Comparison of ENCODE assay signal across 9 cellular contexts in the genomic region with DNA sequence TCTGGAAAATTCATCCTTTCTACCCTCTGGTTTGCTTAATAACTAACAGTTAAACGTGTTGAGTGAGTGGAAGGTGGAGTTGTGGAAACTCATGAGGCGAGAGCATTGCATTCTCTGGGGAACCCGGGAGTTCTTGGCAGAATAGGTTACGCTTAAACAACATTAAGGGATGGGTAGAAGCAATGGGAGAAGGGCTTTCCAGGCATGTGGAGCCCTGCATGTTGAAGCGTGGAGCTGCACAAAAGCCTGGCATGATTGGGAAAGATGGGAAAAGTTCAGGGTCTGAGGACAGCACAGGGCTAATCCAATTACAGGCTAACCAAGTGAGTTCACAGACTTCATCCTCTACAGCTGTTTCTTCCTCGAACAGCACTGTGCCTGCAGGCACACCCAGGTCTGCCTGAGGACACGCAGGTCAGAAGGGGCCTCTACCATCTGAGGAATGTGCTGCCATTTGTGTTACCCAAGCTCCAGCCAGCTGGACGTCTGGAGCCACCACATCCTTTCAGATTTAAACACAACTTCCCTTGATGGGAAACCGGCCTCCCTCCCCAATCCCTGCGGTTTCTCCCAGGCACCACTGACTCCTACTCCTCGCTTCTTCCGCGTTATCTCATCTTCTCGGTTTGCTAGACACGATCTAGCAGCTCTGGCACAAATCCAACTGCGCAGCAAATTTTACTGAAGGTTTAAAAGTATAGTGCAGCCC.
DNase-seq lines count a peak whose midpoint lies in the region; ATAC-seq, FAIRE-seq and TF ChIP-seq lines count a peak whose summit lies in the region.
"Had no signal": no experiment of that assay in that cellular context is flagged by ENCODE, and none has a peak within 500 bp of the region (broad histone marks: within the 10 kb centered on the region; RNA-seq: fewer than 3 reads in every experiment).

No MANE protein-coding gene starts in this region.

- BruUV-seq in MCF 10A (replicated peaks; lab: Mats Ljungman, UMichigan): no TSS peak

- H3K27me3 Mint-ChIP-seq in MCF 10A (ENCODE audit: insufficient read depth, unreplicated experiment): no peaks in the 10 kb centered on the region

- H3K36me3 Mint-ChIP-seq in MCF 10A (ENCODE audit: insufficient read depth, unreplicated experiment): peaks cover 3% of the 10 kb centered on the region

- FAIRE-seq in small intestine (lab: Jason Lieb, UNC) (no peak), GM12891 (lab: Jason Lieb, UNC) (no peak)

- H3K27me3 ChIP-seq in HUES64 (ENCODE audit: insufficient read depth, low read length) (no peaks in the 10 kb centered on the region), small intestine (ENCODE audit: control insufficient read depth in 2 of 2, insufficient read depth in 2 of 2, low read length in 2 of 2) (no peaks in the 10 kb centered on the region)

- CTCF ChIA-PET in MCF 10A (lab: Yijun Ruan, JAX): interaction anchor here (0.9 to 1.7 kb wide), 2 partner anchors 8 to 12 kb away, joined by 4 to 5 read pairs; no protein-coding TSS in a partner anchor

- H3K4me3 ChIP-seq in HUES64 (ENCODE audit: low read length) (no peak overlapping the region), small intestine (ENCODE audit: low read depth in 1 of 2, low read length in 2 of 2) (no peak overlapping the region)

- TF ChIP-seq CTCF in MCF 10A (IDR thresholded peaks at IDR 0.05; ENCODE audit: unreplicated experiment): no peak

- H3K9me3 ChIP-seq in HUES64 (ENCODE audit: insufficient read depth, low read depth, low read length) (no peaks in the 10 kb centered on the region), small intestine (ENCODE audit: control insufficient read depth, low read depth) (no peaks in the 10 kb centered on the region)

- no peak for TF ChIP-seq POLR2A in GM12891 (IDR thresholded peaks at IDR 0.05; ENCODE audit: low read depth, low read length)

- H3K27ac Mint-ChIP-seq in MCF 10A (ENCODE audit: low read depth, unreplicated experiment): peak overlapping the region; percentile 84

- DNase-seq in MCF 10A (ENCODE audit: unreplicated experiment) (peak; percentile 46), islet precursor cell (peak; percentile 97), substantia nigra (lab: John Stamatoyannopoulos, UW) (peak in 9 of 49 donors; percentile 8 to 41 (median 22)), small intestine (no peak), GM12891 (ENCODE audit: insufficient read length, low spot score) (no peak)
- DNase-seq: central memory CD4-positive, alpha-beta T cell had no signal

- peak overlapping the region; percentile 94 for H3K27ac ChIP-seq in HUES64 (ENCODE audit: low read depth, low read length)
- H3K27ac ChIP-seq in substantia nigra (ENCODE audit: low read depth, low read length, poor library complexity, severe bottlenecking): peak overlapping the region; percentile 47
- peak overlapping the region in 1 of 2 donors; percentile 95 for H3K27ac ChIP-seq in small intestine (ENCODE audit: low read depth in 1 of 2, low read length in 1 of 2)

- H3K4me1 ChIP-seq in HUES64 (ENCODE audit: insufficient read depth, low read length): peaks cover 24% of the 10 kb centered on the region
- peaks cover 0 to 8% of the 10 kb centered on the region in 2 donors for H3K4me1 ChIP-seq in small intestine (ENCODE audit: control insufficient read depth in 2 of 2, insufficient read depth in 1 of 2, low read depth in 1 of 2, low read length in 1 of 2)

- H3K36me3 ChIP-seq in HUES64 (ENCODE audit: insufficient read depth, low read length) (no peaks in the 10 kb centered on the region), small intestine (ENCODE audit: control insufficient read depth in 2 of 2, insufficient read depth in 2 of 2, low read length in 2 of 2) (no peaks in the 10 kb centered on the region)

- POLR2A ChIA-PET in MCF 10A (lab: Yijun Ruan, JAX): interaction anchor here (0.6 to 1.8 kb wide), 4 partner anchors 11 to 98 kb away, joined by 3 to 6 read pairs (median 4); no protein-coding TSS in a partner anchor

- peak overlapping the region; percentile 43 for H3K4me3 Mint-ChIP-seq in MCF 10A (ENCODE audit: unreplicated experiment)

- H3K9me3 Mint-ChIP-seq in MCF 10A (ENCODE audit: unreplicated experiment): no peaks in the 10 kb centered on the region

- no peak for ATAC-seq in GM19467 (IDR thresholded peaks at IDR 0.05; ENCODE audit: unreplicated experiment)
- no peak for ATAC-seq in HG02610 (IDR thresholded peaks at IDR 0.05; ENCODE audit: unreplicated experiment)

- peak overlapping the region; percentile 72; the same call in 1 of the 2 replicates for H3K9ac ChIP-seq in HUES64 (ENCODE audit: low read depth, low read length)

- 71% methylated on average over 16 of the region's 16 CpGs for WGBS in HUES64
- WGBS in small intestine, 3 donors: 45 to 74% (median 65%) methylated on average over 16 of the region's 16 CpGs

- H3K4me1 Mint-ChIP-seq in MCF 10A (ENCODE audit: insufficient read depth, unreplicated experiment): peaks cover 32% of the 10 kb centered on the region

- intact Hi-C loops in MCF 10A (cut with micrococcal nuclease): no loop called here

TF ChIP-seq in GM12891, 5 proteins besides CTCF, POLR2A, EP300 and RAD21:
- TF ChIP-seq PAX5 (IDR thresholded peaks at IDR 0.05; ENCODE audit: insufficient read depth, low read length, severe bottlenecking): no peak
- no peak for TF ChIP-seq POU2F2 (IDR thresholded peaks at IDR 0.05; ENCODE audit: low read depth, low read length)
- no peak for TF ChIP-seq TAF1 (IDR thresholded peaks at IDR 0.05; ENCODE audit: low read depth, low read length)
- TF ChIP-seq POLR2AphosphoS5 (IDR thresholded peaks at IDR 0.05; ENCODE audit: low read depth, low read length): no peak
- no peak for TF ChIP-seq SPI1 (IDR thresholded peaks at IDR 0.05; ENCODE audit: low read depth, low read length)
TF ChIP-seq in GM12891: peak in this region for 0.

Comparison
In these comparisons a context has a peak if more than half of its experiments do, and no peak if none do; other contexts are left out.
1. DNase-seq: peak in MCF 10A (single experiment) and islet precursor cell (single experiment); none in small intestine (single experiment) and GM12891 (single experiment).